ENCODE assay signal across 8 cellular contexts in the genomic region with DNA sequence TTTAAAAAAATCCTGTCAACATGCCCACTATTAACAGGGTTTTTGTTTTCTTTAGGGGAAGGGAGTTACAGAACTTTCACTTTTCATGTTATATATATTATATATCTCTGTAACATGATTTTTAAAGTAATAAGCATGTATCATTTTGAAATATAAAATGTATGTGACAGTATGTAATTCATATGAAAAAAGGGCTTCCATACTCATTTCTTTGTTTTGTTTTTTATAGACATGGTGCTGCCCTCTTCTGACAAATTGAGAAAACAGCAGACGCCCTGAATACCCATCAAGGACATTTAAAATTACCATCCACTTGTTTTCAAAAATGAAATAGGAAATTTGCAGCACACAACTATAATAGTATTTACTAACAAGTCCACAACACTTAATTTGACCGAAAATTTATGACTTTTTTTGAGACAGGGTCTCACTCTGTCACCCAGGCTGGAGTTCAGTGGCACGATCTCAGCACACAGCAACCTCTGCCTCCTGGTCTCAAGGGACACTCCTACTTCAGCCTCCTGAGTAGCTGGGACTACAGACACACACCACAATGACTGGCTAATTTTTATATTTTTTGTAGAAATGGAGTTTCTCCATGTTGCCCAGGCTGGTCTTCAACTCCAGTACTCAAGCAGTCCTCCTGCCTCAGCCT. TPM values are rescaled to one million over a fixed set of nuclear protein-coding genes. Genes with fewer than 3 reads are reported as not detected.
DNase-seq lines count a peak whose midpoint lies in the region; ATAC-seq and TF ChIP-seq lines count a peak whose summit lies in the region.

No MANE protein-coding gene starts in this region.

- H3K9me3 ChIP-seq in adipocyte (ENCODE audit: control insufficient read depth, low read length): no peaks in the 10 kb centered on the region
- no peaks in the 10 kb centered on the region for H3K9me3 ChIP-seq in thoracic aorta

- DNase-seq in NCI-H510A treated with DMSO at 0.1 percent for 48 hours (lab: John Stamatoyannopoulos, UW) (peak; percentile 20), NCI-H510A (lab: John Stamatoyannopoulos, UW) (no peak), HuH-7.5 (ENCODE audit: low spot score) (peak; percentile 25), adipocyte (ENCODE audit: low read depth) (peak; percentile 74), iPS-NIHi7 (ENCODE audit: extremely low spot score) (peak; percentile 18), thoracic aorta (ENCODE audit: low spot score) (no peak), COLO668 (lab: John Stamatoyannopoulos, UW; ENCODE audit: unreplicated experiment) (no peak)

- H3K9ac ChIP-seq in adipocyte (ENCODE audit: low read length): peak overlapping the region; percentile 28

- peak overlapping the region; percentile 85 to 92 for H3K27ac ChIP-seq in thoracic aorta

- H3K4me3 ChIP-seq in adipocyte (ENCODE audit: low read length) (no peak overlapping the region), thoracic aorta (no peak overlapping the region)

- no peaks in the 10 kb centered on the region for H3K27me3 ChIP-seq in adipocyte (replicated peaks; ENCODE audit: control insufficient read depth, insufficient read depth, low read length)
- no peaks in the 10 kb centered on the region for H3K27me3 ChIP-seq in thoracic aorta (replicated peaks; ENCODE audit: insufficient read depth)

- peak; percentile 65 for TF ChIP-seq CTCF in thoracic aorta (IDR thresholded peaks at IDR 0.05)

- H3K4me1 ChIP-seq in adipocyte (ENCODE audit: control insufficient read depth, insufficient read depth, low read length) (peaks cover 19% of the 10 kb centered on the region), thoracic aorta (ENCODE audit: control insufficient read depth in 1 of 2, low read depth in 2 of 2) (peaks cover 16 to 37% of the 10 kb centered on the region in 2 donors)

- ATAC-seq in thoracic aorta (ENCODE audit: insufficient number of reproducible peaks, low FRiP score, low read depth): no peak
- no peak for ATAC-seq in HG03442 (IDR thresholded peaks at IDR 0.05; ENCODE audit: unreplicated experiment)

- peaks cover 6% of the 10 kb centered on the region for H3K36me3 ChIP-seq in adipocyte (ENCODE audit: control insufficient read depth, insufficient read depth, low read length, severe bottlenecking)
- no peaks in the 10 kb centered on the region for H3K36me3 ChIP-seq in thoracic aorta

RNA-seq across cellular contexts. Expression of gene CFDP1, which starts 30.4 kb away (rescaled TPM):
- total RNA-seq in thoracic aorta: 10 to 100 TPM; 31.1 to 84.7 TPM

Comparison
In these comparisons a context has a peak if more than half of its experiments do, and no peak if none do; other contexts are left out.
1. DNase-seq: peak in NCI-H510A treated with DMSO at 0.1 percent for 48 hours (single experiment), HuH-7.5 (single experiment), adipocyte (single experiment) and iPS-NIHi7 (single experiment); none in NCI-H510A (single experiment), thoracic aorta (single experiment) and COLO668 (single experiment).